In the genomic region with DNA sequence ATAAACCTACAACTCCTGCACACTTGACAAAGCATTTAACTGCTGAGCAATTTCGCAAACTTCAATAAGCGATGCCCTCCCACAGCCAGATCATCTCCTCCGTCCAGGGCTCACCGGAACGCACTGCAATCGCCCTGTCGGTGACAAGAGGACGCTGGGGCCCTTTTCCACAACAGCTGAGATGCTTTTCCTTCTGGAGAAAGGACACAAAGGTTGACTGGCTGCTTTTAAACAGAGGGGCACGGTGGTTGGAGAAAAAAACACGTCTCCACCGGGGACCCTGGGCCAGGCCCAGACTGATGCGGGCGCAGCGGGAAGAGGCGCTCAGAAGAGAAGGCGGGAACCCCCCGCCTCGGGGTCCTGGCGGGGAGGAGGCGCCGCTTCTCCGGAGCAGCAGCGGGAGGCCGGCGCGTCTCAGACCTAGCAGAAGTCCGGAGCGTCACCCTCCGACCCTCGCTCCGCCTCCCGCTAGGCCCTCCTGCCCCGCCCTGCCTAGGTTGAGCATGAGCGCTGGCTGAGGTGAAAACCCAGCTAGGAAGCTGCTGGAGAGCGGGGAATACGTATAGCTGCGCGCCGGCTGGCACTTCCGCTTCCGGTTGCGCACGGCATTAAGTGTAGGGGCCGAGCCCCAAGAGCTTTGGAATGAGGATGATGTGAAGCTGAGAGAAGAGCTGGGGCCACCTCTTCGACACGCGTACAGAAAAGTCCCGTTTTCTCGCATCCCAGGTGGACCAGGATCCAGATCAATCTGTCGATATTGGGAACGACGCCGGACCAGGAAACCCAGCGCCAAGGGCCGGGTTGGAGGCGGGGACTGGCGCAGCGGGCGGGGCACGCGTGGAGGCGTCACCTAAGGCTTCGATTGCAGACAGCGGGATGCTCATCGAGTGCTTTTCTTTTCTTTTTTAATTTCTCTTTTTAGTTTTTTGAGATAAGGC, we compare ENCODE assay signal across 8 cellular contexts.
DNase-seq lines count a peak whose midpoint lies in the region; ATAC-seq, FAIRE-seq and TF ChIP-seq lines count a peak whose summit lies in the region.

A gene (minus strand): TSS at position 564 of the 938 bp plus-strand sequence. CDS start 3,788 bp downstream, outside the sequence.

- peak; percentile 51 for FAIRE-seq in colon (lab: Jason Lieb, UNC)

- DNase-seq in Ammon's horn (ENCODE audit: low spot score) (peak; percentile 96), NCI-H510A treated with DMSO at 0.1 percent for 48 hours (lab: John Stamatoyannopoulos, UW) (peak; percentile 92), kidney tubule cell (ENCODE audit: low spot score) (peak; percentile 97)
- DNase-seq in activated CD4-positive, alpha-beta T cell treated with anti-CD3 and anti-CD28 coated beads for 48 hours, result peak; percentile 96
- peak; percentile 74 to 77 for DNase-seq in stimulated activated CD4-positive, alpha-beta T cell treated with anti-CD3 and anti-CD28 coated beads, Interleukin-1b, Interleukin-23, amount 100 ng/mL, for 1 hour (ENCODE audit: low read depth in 2 of 2)

- ATAC-seq in HG03432 (IDR thresholded peaks at IDR 0.05; ENCODE audit: unreplicated experiment), result peak; percentile 99

- peak; percentile 77 for TF ChIP-seq POLR2A in GM19099 (IDR thresholded peaks at IDR 0.05; ENCODE audit: extremely low read depth, insufficient read length, low read depth)

Comparison
In these comparisons a context has a peak if more than half of its experiments do, and no peak if none do; other contexts are left out.
1. Peak in every context shown above with its lines: DNase-seq and ATAC-seq.